ENCODE assay signal across 21 cellular contexts in the genomic region with DNA sequence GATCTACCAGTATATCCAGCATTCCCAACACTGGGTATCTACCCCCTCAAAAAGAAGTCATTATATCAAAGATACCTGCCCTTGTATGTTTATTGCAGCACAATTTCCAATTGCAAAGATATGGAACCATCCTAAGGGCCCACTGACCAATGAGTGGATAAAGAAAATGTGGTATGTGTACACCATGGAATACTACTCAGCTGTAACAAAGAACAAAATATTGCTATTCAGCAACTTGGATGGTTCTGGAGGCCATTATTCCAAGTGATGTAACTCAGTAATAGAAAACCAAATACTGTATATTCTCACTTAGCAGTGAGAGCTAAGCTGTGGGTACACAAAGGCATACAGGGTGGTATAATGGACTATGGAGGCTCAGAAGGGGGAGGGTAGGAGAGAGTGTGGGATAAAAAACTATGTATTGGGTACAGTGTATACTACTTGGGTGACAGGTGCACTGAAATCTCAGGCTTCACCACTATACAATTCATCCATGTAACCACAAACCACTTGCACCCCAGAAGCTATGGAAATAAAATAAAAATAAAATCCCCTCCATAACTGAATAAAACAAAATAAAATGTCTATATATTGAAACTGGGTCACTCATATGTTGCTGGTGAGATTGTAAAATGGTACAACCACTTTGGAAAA. TPM values are rescaled to one million over a fixed set of nuclear protein-coding genes. Genes with fewer than 3 reads are reported as not detected.
A peak's percentile ranks its signal among the peaks of the same experiment; 100 is the strongest.
DNase-seq lines count a peak whose midpoint lies in the region; ATAC-seq, FAIRE-seq and TF ChIP-seq lines count a peak whose summit lies in the region.
"Had no signal": no experiment of that assay in that cellular context is flagged by ENCODE, and none has a peak within 500 bp of the region (broad histone marks: within the 10 kb centered on the region; RNA-seq: fewer than 3 reads in every experiment).

No MANE protein-coding gene starts in this region.

- H4K20me1 ChIP-seq in SK-N-SH (ENCODE audit: insufficient read depth) = no peaks in the 10 kb centered on the region
- no peaks in the 10 kb centered on the region for H4K20me1 ChIP-seq in DND-41 (ENCODE audit: insufficient read depth, low read length)
- no peaks in the 10 kb centered on the region for H4K20me1 ChIP-seq in OCI-LY3 (ENCODE audit: insufficient read depth, low read length)
- H4K20me1 ChIP-seq: BLaER1 had no signal

- H3K27ac ChIP-seq in SK-N-SH (ENCODE audit: low read depth in 2 of 2, low read length in 1 of 2) (no peak overlapping the region), DND-41 (ENCODE audit: low read length) (no peak overlapping the region), OCI-LY3 (ENCODE audit: low read length) (peak overlapping the region; percentile 94)
- H3K27ac ChIP-seq: 22Rv1, BLaER1, C4-2B had no signal

- no peaks in the 10 kb centered on the region for H3K27me3 ChIP-seq in SK-N-SH (ENCODE audit: insufficient read depth)
- H3K27me3 ChIP-seq in DND-41 (ENCODE audit: insufficient read depth, low read length, poor library complexity) = no peaks in the 10 kb centered on the region
- no peaks in the 10 kb centered on the region for H3K27me3 ChIP-seq in OCI-LY3 (ENCODE audit: low read depth, low read length)
- no peaks in the 10 kb centered on the region for H3K27me3 ChIP-seq in HAP-1 (ENCODE audit: low read depth)
- H3K27me3 ChIP-seq: BLaER1 had no signal

- TF ChIP-seq CTCF in SK-N-SH (IDR thresholded peaks at IDR 0.05) (no peak), DND-41 (IDR thresholded peaks at IDR 0.05; ENCODE audit: borderline replicate concordance, extremely low read depth, low read length, poor library complexity, severe bottlenecking) (no peak), OCI-LY3 (IDR thresholded peaks at IDR 0.05; ENCODE audit: low read depth, low read length) (no peak)

- H3K4me1 ChIP-seq in SK-N-SH (ENCODE audit: control insufficient read depth in 1 of 2, insufficient read depth in 2 of 2, low read depth in 1 of 2, low read length in 1 of 2) = peaks cover 0 to 3% of the 10 kb centered on the region in 2 experiments; a peak in 1 of 4 replicates
- no peaks in the 10 kb centered on the region for H3K4me1 ChIP-seq in DND-41 (ENCODE audit: insufficient read depth, low read length)
- peaks cover 64% of the 10 kb centered on the region for H3K4me1 ChIP-seq in OCI-LY3 (ENCODE audit: low read length)
- no peaks in the 10 kb centered on the region for H3K4me1 ChIP-seq in HAP-1
- H3K4me1 ChIP-seq: BLaER1, Caco-2 had no signal

- H3K9me3 ChIP-seq in SK-N-SH (no peaks in the 10 kb centered on the region), DND-41 (ENCODE audit: insufficient read depth, low read length, severe bottlenecking) (no peaks in the 10 kb centered on the region), OCI-LY3 (ENCODE audit: insufficient read depth, low read length) (peaks cover 13% of the 10 kb centered on the region; the same call in 1 of the 2 replicates), HAP-1 (no peaks in the 10 kb centered on the region)
- H3K9me3 ChIP-seq: Caco-2 had no signal

- H2AFZ ChIP-seq in SK-N-SH (ENCODE audit: low read depth) (no peak overlapping the region), DND-41 (ENCODE audit: low read depth, low read length) (no peak overlapping the region), OCI-LY3 (ENCODE audit: low read depth, low read length) (no peak overlapping the region)

- no peak for TF ChIP-seq RAD21 in SK-N-SH (IDR thresholded peaks at IDR 0.05; ENCODE audit: low read length)

- H3K79me2 ChIP-seq in SK-N-SH (ENCODE audit: insufficient read depth) (no peaks in the 10 kb centered on the region), DND-41 (ENCODE audit: insufficient read depth, low read length) (no peaks in the 10 kb centered on the region), OCI-LY3 (ENCODE audit: low read length) (no peaks in the 10 kb centered on the region)

- no peaks in the 10 kb centered on the region for H3K9me2 ChIP-seq in SK-N-SH

- no peak for ATAC-seq in SK-N-SH treated with all-trans-retinoic acid at 6 μM for 48 hours
- 0 out of 3 replicates have a peak, but pooled peaks have one; percentile 35 for ATAC-seq in DND-41 (ENCODE audit: insufficient read depth, low read depth)
- no peak for ATAC-seq in GM18868 (IDR thresholded peaks at IDR 0.05; ENCODE audit: unreplicated experiment)
- ATAC-seq: CD8-positive, alpha-beta T cell had no signal

- H3K4me3 ChIP-seq in SK-N-SH (ENCODE audit: low read depth in 2 of 2, low read length in 1 of 2) (no peak overlapping the region), DND-41 (ENCODE audit: low read depth in 1 of 2, low read length in 2 of 2) (no peak overlapping the region), OCI-LY3 (ENCODE audit: low read length) (no peak overlapping the region), HAP-1 (no peak overlapping the region)
- H3K4me3 ChIP-seq: BLaER1 had no signal

- peaks cover 6% of the 10 kb centered on the region for H3F3A ChIP-seq in SK-N-SH (replicated peaks; ENCODE audit: insufficient read depth)

- no peaks in the 10 kb centered on the region for H3K36me3 ChIP-seq in SK-N-SH (replicated peaks in 1 of 2; ENCODE audit: control insufficient read depth in 1 of 2, insufficient read depth in 2 of 2, low read length in 1 of 2)
- no peaks in the 10 kb centered on the region for H3K36me3 ChIP-seq in DND-41 (ENCODE audit: insufficient read depth, low read length)
- peaks cover 11% of the 10 kb centered on the region for H3K36me3 ChIP-seq in OCI-LY3 (replicated peaks; ENCODE audit: low read depth, low read length)
- no peaks in the 10 kb centered on the region for H3K36me3 ChIP-seq in HAP-1 (replicated peaks)
- H3K36me3 ChIP-seq: BLaER1 had no signal

- CTCF ChIA-PET in SK-N-SH (lab: Yijun Ruan, JAX) = no interaction called here

- in situ Hi-C loops in HAP-1 (cut with MboI; ENCODE audit: low sequenced_read_pairs) = no loop called here

- no peak for TF ChIP-seq EP300 in SK-N-SH (IDR thresholded peaks at IDR 0.05; ENCODE audit: borderline replicate concordance in 1 of 2, low read depth in 1 of 2, low read length in 1 of 2)

- H3K9ac ChIP-seq in SK-N-SH (no peak overlapping the region), DND-41 (ENCODE audit: low read depth, low read length) (no peak overlapping the region), OCI-LY3 (ENCODE audit: low read length) (peak overlapping the region; percentile 64; the same call in 1 of the 2 replicates)
- H3K9ac ChIP-seq: BLaER1 had no signal

- POLR2A ChIA-PET in SK-N-SH (lab: Yijun Ruan, JAX) = no interaction called here

- no peak for DNase-seq in SK-N-SH
- no peak for DNase-seq in DND-41
- no peak for DNase-seq in GM12892 (ENCODE audit: insufficient read length)
- DNase-seq in DMS53 treated with DMSO at 0.1 percent for 48 hours (lab: John Stamatoyannopoulos, UW; ENCODE audit: unreplicated experiment) = no peak
- DNase-seq in HAP-1 (ENCODE audit: low spot score in 2 of 2) = no peak
- DNase-seq: Caco-2; CD4-positive, CD25-positive, alpha-beta regulatory T cell; CD8-positive, alpha-beta T cell; DMS153; DMS79; GF-D8; GOT3; HCEC 1CT had no signal

- peak; percentile 76 for FAIRE-seq in GM12892 (lab: Jason Lieb, UNC)
- FAIRE-seq: A204.1, H54 had no signal

- TF ChIP-seq POLR2A in GM12892 (IDR thresholded peaks at IDR 0.05; ENCODE audit: low read depth, low read length) = no peak

- no peak overlapping the region for H3K4me2 ChIP-seq in SK-N-SH
- H3K4me2 ChIP-seq in DND-41 (ENCODE audit: insufficient read depth, low read length) = no peak overlapping the region
- peak overlapping the region; percentile 89; the same call in 1 of the 2 replicates for H3K4me2 ChIP-seq in OCI-LY3 (ENCODE audit: low read length)
- H3K4me2 ChIP-seq: BLaER1 had no signal

TF ChIP-seq in SK-N-SH treated with all-trans-retinoic acid at 6 μM for 48 hours, 23 proteins besides CTCF, POLR2A, EP300 and RAD21:
- TF ChIP-seq, protein P1, sequence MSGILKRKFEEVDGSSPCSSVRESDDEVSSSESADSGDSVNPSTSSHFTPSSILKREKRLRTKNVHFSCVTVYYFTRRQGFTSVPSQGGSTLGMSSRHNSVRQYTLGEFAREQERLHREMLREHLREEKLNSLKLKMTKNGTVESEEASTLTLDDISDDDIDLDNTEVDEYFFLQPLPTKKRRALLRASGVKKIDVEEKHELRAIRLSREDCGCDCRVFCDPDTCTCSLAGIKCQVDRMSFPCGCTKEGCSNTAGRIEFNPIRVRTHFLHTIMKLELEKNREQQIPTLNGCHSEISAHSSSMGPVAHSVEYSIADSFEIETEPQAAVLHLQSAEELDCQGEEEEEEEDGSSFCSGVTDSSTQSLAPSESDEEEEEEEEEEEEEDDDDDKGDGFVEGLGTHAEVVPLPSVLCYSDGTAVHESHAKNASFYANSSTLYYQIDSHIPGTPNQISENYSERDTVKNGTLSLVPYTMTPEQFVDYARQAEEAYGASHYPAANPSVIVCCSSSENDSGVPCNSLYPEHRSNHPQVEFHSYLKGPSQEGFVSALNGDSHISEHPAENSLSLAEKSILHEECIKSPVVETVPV (CRISPR knock-in tag; IDR thresholded peaks at IDR 0.05) = no peak
- peak; percentile 55; the same call in 1 of the 2 replicates for TF ChIP-seq ZNF8 (CRISPR knock-in tag; IDR thresholded peaks at IDR 0.05)
- TF ChIP-seq ZNF565 (CRISPR knock-in tag; conservative IDR thresholded peaks at IDR 0.05; ENCODE audit: low read depth) = no peak

TF ChIP-seq in SK-N-SH, 30 proteins besides CTCF, POLR2A, EP300 and RAD21 (continues in another document):
- TF ChIP-seq FOXJ3 (CRISPR knock-in tag; IDR thresholded peaks at IDR 0.05) (no peak), FOSL2 (IDR thresholded peaks at IDR 0.05; ENCODE audit: borderline replicate concordance, low read depth) (no peak), RCOR1 (IDR thresholded peaks at IDR 0.05; ENCODE audit: low read length) (no peak), NRF1 (IDR thresholded peaks at IDR 0.05; ENCODE audit: low read depth, low read length) (no peak), TCF12 (IDR thresholded peaks at IDR 0.05) (no peak), SIN3A (IDR thresholded peaks at IDR 0.05; ENCODE audit: borderline replicate concordance, low read depth, low read length) (no peak), FOXM1 (IDR thresholded peaks at IDR 0.05; ENCODE audit: low read depth) (no peak)
- TF ChIP-seq, protein P2, sequence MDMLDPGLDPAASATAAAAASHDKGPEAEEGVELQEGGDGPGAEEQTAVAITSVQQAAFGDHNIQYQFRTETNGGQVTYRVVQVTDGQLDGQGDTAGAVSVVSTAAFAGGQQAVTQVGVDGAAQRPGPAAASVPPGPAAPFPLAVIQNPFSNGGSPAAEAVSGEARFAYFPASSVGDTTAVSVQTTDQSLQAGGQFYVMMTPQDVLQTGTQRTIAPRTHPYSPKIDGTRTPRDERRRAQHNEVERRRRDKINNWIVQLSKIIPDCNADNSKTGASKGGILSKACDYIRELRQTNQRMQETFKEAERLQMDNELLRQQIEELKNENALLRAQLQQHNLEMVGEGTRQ (IDR thresholded peaks at IDR 0.05; ENCODE audit: borderline replicate concordance, low read depth, low read length) = no peak

RNA-seq across cellular contexts. Expression of a gene that starts 34.7 kb away (rescaled TPM):
- 4.7 and 5.7 TPM in 2 replicates for polyA plus RNA-seq in SK-N-SH (2012; rRNA removed)
- polyA plus RNA-seq in SK-N-SH (2012; cell fraction: cytosol; rRNA removed) = 6.7 and 9.2 TPM in 2 replicates
- 4.0 and 9.3 TPM in 2 replicates for polyA plus RNA-seq in SK-N-SH (2012; cell fraction: nucleus; rRNA removed)
- polyA plus RNA-seq in GM12892 (2012; ENCODE audit: missing spikeins) = 93.4 TPM
